Comparison of ENCODE assay signal across 7 cellular contexts in the genomic region with DNA sequence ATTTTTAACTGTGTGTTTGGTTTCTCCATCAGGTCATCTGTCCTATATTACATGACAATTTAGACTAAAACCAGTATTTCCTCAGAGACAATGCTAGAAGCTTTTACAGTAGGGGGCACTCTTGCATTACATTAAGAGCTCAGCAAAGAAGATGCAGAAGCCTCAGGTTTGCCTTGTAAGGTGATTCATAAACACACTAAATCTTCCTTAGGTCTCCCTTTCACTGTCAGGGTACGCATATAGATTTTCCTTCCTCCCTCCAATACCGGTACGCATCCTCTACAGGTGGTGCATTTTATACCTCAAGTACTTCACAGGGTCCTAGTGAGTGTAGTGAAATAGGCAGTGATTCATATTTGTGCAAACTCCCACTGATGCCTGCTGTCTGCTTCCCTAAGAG. TPM values are rescaled to one million over a fixed set of nuclear protein-coding genes. Genes with fewer than 3 reads are reported as not detected.
DNase-seq lines count a peak whose midpoint lies in the region; ATAC-seq and TF ChIP-seq lines count a peak whose summit lies in the region.

No MANE protein-coding gene starts in this region.

- H3K27ac ChIP-seq in OCI-LY7 (ENCODE audit: low read depth, low read length, poor library complexity, severe bottlenecking) = no peak overlapping the region

- peaks cover 47% of the 10 kb centered on the region for H3K36me3 ChIP-seq in OCI-LY7 (ENCODE audit: insufficient read depth, low read length)

- H2AFZ ChIP-seq in OCI-LY7 (ENCODE audit: low read length) = no peak overlapping the region

- peak; percentile 80 for TF ChIP-seq CTCF in OCI-LY7 (conservative IDR thresholded peaks at IDR 0.05; ENCODE audit: low read length)

- peak; percentile 45 for ATAC-seq in GM21526 (IDR thresholded peaks at IDR 0.05; ENCODE audit: low FRiP score, unreplicated experiment)

- H3K9me3 ChIP-seq in OCI-LY7 (ENCODE audit: low read length) = no peaks in the 10 kb centered on the region

- H3K9me2 ChIP-seq in OCI-LY7 (ENCODE audit: insufficient read depth, low read length) = no peaks in the 10 kb centered on the region

- H4K20me1 ChIP-seq in OCI-LY7 (ENCODE audit: insufficient read depth, low read length) = no peaks in the 10 kb centered on the region

- POLR2A ChIA-PET in OCI-LY7 (lab: Charles Lee) = interaction anchor here (0.6 to 1.4 kb wide), 4 partner anchors 12 to 555 kb away, joined by 3 to 8 read pairs (median 4); no protein-coding TSS in a partner anchor

- BruUV-seq in OCI-LY7 (replicated peaks; lab: Mats Ljungman, UMichigan) = no TSS peak

- CTCF ChIA-PET in OCI-LY7 (lab: Charles Lee; ENCODE audit: unreplicated experiment) = interaction anchor here (0.7 to 1.2 kb wide), 3 partner anchors 10 to 106 kb away, joined by 3 read pairs; no protein-coding TSS in a partner anchor

- intact Hi-C loops in OCI-LY7 (cut with micrococcal nuclease; ENCODE audit: unreplicated experiment) = loop anchor here (1.0 kb wide), 1 partner anchor 157 kb away; no protein-coding TSS in a partner anchor

- H3K4me1 ChIP-seq in OCI-LY7 (ENCODE audit: insufficient read depth, low read length, poor library complexity, severe bottlenecking) = peaks cover 57% of the 10 kb centered on the region

- H3K79me2 ChIP-seq in OCI-LY7 (ENCODE audit: insufficient read depth, low read depth, low read length) = no peaks in the 10 kb centered on the region

- DNase-seq in GDM1 (lab: John Stamatoyannopoulos, UW) (peak; percentile 45), KG1 (lab: John Stamatoyannopoulos, UW) (peak; percentile 77), OCI-LY7 (ENCODE audit: low spot score) (peak; percentile 77), midbrain (lab: John Stamatoyannopoulos, UW) (peak; percentile 33), activated gamma-delta T cell (lab: John Stamatoyannopoulos, UW) (no peak)
- DNase-seq in central memory CD4-positive, alpha-beta T cell = peak; percentile 56

- no peak overlapping the region for H3K4me2 ChIP-seq in OCI-LY7 (ENCODE audit: low read length)

- H3K4me3 ChIP-seq in OCI-LY7 (ENCODE audit: low read depth, low read length, poor library complexity, severe bottlenecking) = no peak overlapping the region

RNA-seq across cellular contexts. Expression of gene CD86, which starts 46.5 kb away (rescaled TPM):
- 10.8 and 13.5 TPM in 2 replicates for total RNA-seq in OCI-LY7 (2014; rRNA removed; shearing (Covaris generic))
- total RNA-seq in OCI-LY7 (2022) = 18.9 and 22.2 TPM in 2 replicates
